ENCODE assay signal across 8 cellular contexts in genomic region chr16:2340564-2341455, GRCh38. TPM values are rescaled to one million over a fixed set of nuclear protein-coding genes. Genes with fewer than 3 reads are reported as not detected.
DNase-seq lines count a peak whose midpoint lies in the region; ATAC-seq and TF ChIP-seq lines count a peak whose summit lies in the region.

ABCA3 (minus strand) TSS chr16:2340728; CDS start chr16:2326466, 14,262 bp downstream.

- 13 to 18% methylated on average over 36 to 73 of the region's 110 CpGs for WGBS in testis, 2 donors

- H3K4me3 ChIP-seq in GM08714 (ENCODE audit: low read length) (peak within 1 kb of the TSS; percentile 67), HFF-Myc (replicated peaks; ENCODE audit: low read depth, low read length) (peak within 1 kb of the TSS; percentile 64), testis (peak within 1 kb of the TSS; percentile 70 to 79)

- peak; percentile 98 for ATAC-seq in omental fat pad (ENCODE audit: low FRiP score)

- intact Hi-C loops in testis (cut with DNase I; ENCODE audit: low total_unique reads): no loop called here

- H3K9me3 ChIP-seq in testis: no peaks in the 10 kb centered on the region

- H3K36me3 ChIP-seq in testis (ENCODE audit: low read depth, missing control alignments): no peaks in the 10 kb centered on the region

- no peaks in the 10 kb centered on the region for H3K4me1 ChIP-seq in testis

- no peak for TF ChIP-seq POLR2A in testis (IDR thresholded peaks at IDR 0.05)

- peak; percentile 78 for DNase-seq in HFF-Myc (ENCODE audit: extremely low read depth, low read depth)
- DNase-seq in MV-4-11 (lab: John Stamatoyannopoulos, UW): peak; percentile 88
- DNase-seq in SK-MEL-5 (ENCODE audit: low read depth, low spot score): peak; percentile 87
- DNase-seq in activated naive CD4-positive, alpha-beta T cell treated with anti-CD3 and anti-CD28 coated beads, Interleukin-2, amount 50 U/mL, for 16 hours: peak; percentile 94
- peak; percentile 14 for DNase-seq in glomerular endothelial cell (ENCODE audit: extremely low read depth, low read depth, low spot score)
- peak; percentile 77 for DNase-seq in omental fat pad (ENCODE audit: low spot score)
- peak; percentile 94 for DNase-seq in testis

- H3K27me3 ChIP-seq in testis: no peaks in the 10 kb centered on the region

- in situ Hi-C loops in SK-MEL-5 (cut with HindIII; ENCODE audit: low pct_unique_long_range_greater_than_20kb, low sequenced_read_pairs): no loop called here

- TF ChIP-seq CTCF in HFF-Myc (IDR thresholded peaks at IDR 0.05; ENCODE audit: low read depth, low read length, missing control alignments) (peak; percentile 97), omental fat pad (IDR thresholded peaks at IDR 0.05) (peak in 2 of 3 donors; percentile 99 to 100), testis (IDR thresholded peaks at IDR 0.05) (peak; percentile 100)

- peak within 1 kb of the TSS; percentile 65 to 76 for H3K27ac ChIP-seq in testis

RNA-seq across cellular contexts. Expression of gene ABCA3, which starts in this region (rescaled TPM):
- total RNA-seq in SK-MEL-5 (2014; rRNA removed; shearing (Covaris generic)): 0.24 and 0.40 TPM in 2 replicates
- polyA plus RNA-seq in SK-MEL-5 (2015; cell fraction: cytosol; rRNA removed): 0.92 and 2.2 TPM in 2 replicates
- 0.81 and 1.0 TPM in 2 replicates for polyA plus RNA-seq in SK-MEL-5 (2015; cell fraction: nucleus; rRNA removed)
- total RNA-seq in glomerular endothelial cell (57.2 and 79.5 TPM in 2 replicates), omental fat pad (10 to 100 TPM in 1 of 4 donors, 1 to 10 TPM in 3; 6.6 to 19.0 (median 8.0) TPM), testis (10 to 100 TPM; 35.1 to 38.1 TPM)
- polyA plus RNA-seq in testis (ENCODE audit: insufficient read depth, low read depth, low replicate concordance): 24.5 TPM

Comparison
In these comparisons a context has a peak if more than half of its experiments do, and no peak if none do; other contexts are left out.
1. Peak in every context shown above with its lines: DNase-seq, ATAC-seq, H3K4me3 ChIP-seq and H3K27ac ChIP-seq.
2. DNase-seq: peak in every context shown above with its lines; median percentile 94 in activated naive CD4-positive, alpha-beta T cell treated with anti-CD3 and anti-CD28 coated beads, Interleukin-2, amount 50 U/mL, for 16 hours; 94 in testis; 88 in MV-4-11; 87 in SK-MEL-5; 78 in HFF-Myc; 77 in omental fat pad; 14 in glomerular endothelial cell.